In the genomic region with DNA sequence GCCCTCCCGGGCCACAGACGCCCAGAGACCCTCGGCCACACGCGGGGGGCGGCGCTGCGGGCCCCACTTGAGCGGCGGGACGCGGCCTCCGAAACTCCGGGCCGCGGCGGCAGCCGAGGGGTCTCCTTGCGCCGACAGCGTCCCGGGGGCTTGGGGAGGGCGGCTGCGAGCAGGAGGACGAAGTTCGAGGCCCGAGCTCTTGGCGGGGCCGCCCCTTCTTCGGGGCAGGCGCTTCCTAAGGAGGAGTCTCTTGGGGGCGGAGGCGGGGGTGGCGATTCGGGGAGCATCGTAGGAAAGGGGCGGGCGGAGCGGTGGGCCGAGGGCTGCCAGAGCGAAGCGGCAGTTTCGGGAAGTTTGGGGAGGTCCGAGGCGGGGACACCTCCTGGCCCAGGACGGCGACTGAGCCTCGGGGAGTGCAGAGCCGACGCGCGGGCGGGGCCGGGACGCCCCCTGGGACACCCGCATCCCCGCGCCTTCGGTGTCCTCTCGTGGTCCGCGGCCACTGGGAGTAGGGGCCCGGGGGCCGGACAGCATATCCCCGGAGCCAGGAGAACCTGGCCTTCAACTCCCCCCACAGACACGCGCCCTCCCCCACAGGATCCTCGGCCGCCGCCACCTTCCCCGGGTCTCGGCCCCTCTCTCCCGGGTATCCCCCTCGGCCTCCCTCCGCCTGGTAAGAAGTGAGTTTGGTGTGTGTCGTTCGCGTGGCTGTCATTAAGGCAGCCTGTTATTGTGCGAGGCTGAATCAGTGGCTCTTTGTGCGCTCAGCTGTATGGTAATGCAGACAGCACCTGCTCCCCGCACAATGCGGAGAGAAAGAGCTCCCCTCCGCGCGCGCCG, we compare ENCODE assay signal across 8 cellular contexts. TPM values are rescaled to one million over a fixed set of nuclear protein-coding genes. Genes with fewer than 3 reads are reported as not detected.
DNase-seq lines count a peak whose midpoint lies in the region; ATAC-seq, FAIRE-seq and TF ChIP-seq lines count a peak whose summit lies in the region.

No MANE protein-coding gene starts in this region.

- CTCF ChIA-PET in SK-N-SH (lab: Yijun Ruan, JAX) = interaction anchor here (0.6 to 6.3 kb wide), 8 partner anchors 22 to 1335 kb away, joined by 3 to 60 read pairs (median 5); no protein-coding TSS in a partner anchor

- H3F3A ChIP-seq in SK-N-SH (replicated peaks; ENCODE audit: insufficient read depth) = peaks cover 14% of the 10 kb centered on the region

- H3K9me3 ChIP-seq in SK-N-SH (no peaks in the 10 kb centered on the region), kidney (ENCODE audit: control insufficient read depth in 1 of 2, low read length in 2 of 2) (no peaks in the 10 kb centered on the region), small intestine (ENCODE audit: control insufficient read depth, low read depth) (no peaks in the 10 kb centered on the region)

- TF ChIP-seq POLR2A in GM12891 (IDR thresholded peaks at IDR 0.05; ENCODE audit: low read depth, low read length) = no peak

- no peak for TF ChIP-seq EP300 in SK-N-SH (IDR thresholded peaks at IDR 0.05; ENCODE audit: borderline replicate concordance in 1 of 2, low read depth in 1 of 2, low read length in 1 of 2)

- peaks cover 88% of the 10 kb centered on the region for H3K27me3 ChIP-seq in SK-N-SH (ENCODE audit: insufficient read depth)
- H3K27me3 ChIP-seq in small intestine (ENCODE audit: control insufficient read depth in 2 of 2, insufficient read depth in 2 of 2, low read length in 2 of 2) = peaks cover 10 to 29% of the 10 kb centered on the region in 2 donors

- TF ChIP-seq CTCF in SK-N-SH (IDR thresholded peaks at IDR 0.05) (no peak), kidney (IDR thresholded peaks at IDR 0.05; ENCODE audit: borderline replicate concordance, extremely low read depth, insufficient read depth) (no peak)

- peak overlapping the region; percentile 65; the same call in 1 of the 2 replicates for H2AFZ ChIP-seq in SK-N-SH (ENCODE audit: low read depth)

- no peaks in the 10 kb centered on the region for H3K9me2 ChIP-seq in SK-N-SH

- H3K79me2 ChIP-seq in SK-N-SH (ENCODE audit: insufficient read depth) = no peaks in the 10 kb centered on the region

- FAIRE-seq in GM12891 (lab: Jason Lieb, UNC) (peak; percentile 79), kidney (lab: Jason Lieb, UNC) (no peak), small intestine (lab: Jason Lieb, UNC) (no peak)

- H4K20me1 ChIP-seq in SK-N-SH (ENCODE audit: insufficient read depth) = no peaks in the 10 kb centered on the region

- peak overlapping the region; percentile 94 for H3K4me2 ChIP-seq in SK-N-SH

- H3K4me1 ChIP-seq in SK-N-SH (ENCODE audit: control insufficient read depth in 1 of 2, insufficient read depth in 2 of 2, low read depth in 1 of 2, low read length in 1 of 2) (peaks cover 0 to 34% of the 10 kb centered on the region in 2 experiments; a peak in 1 of 4 replicates), kidney (ENCODE audit: control insufficient read depth in 1 of 2, insufficient read depth in 1 of 2, low read depth in 1 of 2, low read length in 2 of 2) (peaks cover 0 to 35% of the 10 kb centered on the region in 2 donors), small intestine (ENCODE audit: control insufficient read depth in 2 of 2, insufficient read depth in 1 of 2, low read depth in 1 of 2, low read length in 1 of 2) (peaks cover 0 to 3% of the 10 kb centered on the region in 2 donors)

- no peak for DNase-seq in GM12891 (ENCODE audit: insufficient read length, low spot score)
- DNase-seq in LHCN-M2 (ENCODE audit: low read depth) = peak; percentile 50
- DNase-seq in SK-N-SH = peak; percentile 59
- DNase-seq in central memory CD4-positive, alpha-beta T cell = peak; percentile 32
- DNase-seq in kidney = peak; percentile 94
- DNase-seq in small intestine = no peak
- DNase-seq in NK-92 treated with Interleukin-12 subunit alpha and Interleukin-12 subunit beta, amount 100 ng/mL, for 24 hours (lab: John Stamatoyannopoulos, UW) = no peak

- intact Hi-C loops in kidney (cut with DNase I) = no loop called here

- H3K27ac ChIP-seq in SK-N-SH (ENCODE audit: low read depth in 2 of 2, low read length in 1 of 2) (no peak overlapping the region), kidney (ENCODE audit: low read depth in 2 of 2, low read length in 2 of 2) (peak overlapping the region; percentile 28 to 52), small intestine (ENCODE audit: low read depth in 1 of 2, low read length in 1 of 2) (peak overlapping the region in 1 of 2 donors; percentile 80)

- POLR2A ChIA-PET in SK-N-SH (lab: Yijun Ruan, JAX) = no interaction called here

- H3K36me3 ChIP-seq in SK-N-SH (replicated peaks in 1 of 2; ENCODE audit: control insufficient read depth in 1 of 2, insufficient read depth in 2 of 2, low read length in 1 of 2) = no peaks in the 10 kb centered on the region
- no peaks in the 10 kb centered on the region for H3K36me3 ChIP-seq in kidney (ENCODE audit: control insufficient read depth in 1 of 2, insufficient read depth in 2 of 2, low read length in 2 of 2)
- no peaks in the 10 kb centered on the region for H3K36me3 ChIP-seq in small intestine (ENCODE audit: control insufficient read depth in 2 of 2, insufficient read depth in 2 of 2, low read length in 2 of 2)

- WGBS in SK-N-SH (ENCODE audit: low lambda C conversion rate) = 3% methylated on average over 11 of the region's 87 CpGs
- WGBS in small intestine, 3 donors = 0 to 1% (median 0%) methylated on average over 69 to 87 of the region's 87 CpGs

- no peak for ATAC-seq in HG02970 (IDR thresholded peaks at IDR 0.05; ENCODE audit: low FRiP score, unreplicated experiment)

- H3K9ac ChIP-seq in SK-N-SH = no peak overlapping the region
- no peak overlapping the region for H3K9ac ChIP-seq in kidney (ENCODE audit: low read length in 2 of 2)

- TF ChIP-seq RAD21 in SK-N-SH (IDR thresholded peaks at IDR 0.05; ENCODE audit: low read length) = peak; percentile 58

- H3K4me3 ChIP-seq in SK-N-SH (ENCODE audit: low read depth in 2 of 2, low read length in 1 of 2) (peak overlapping the region; percentile 26 to 59), kidney (ENCODE audit: low read length in 2 of 2) (peak overlapping the region; percentile 34 to 35), small intestine (ENCODE audit: low read depth in 1 of 2, low read length in 2 of 2) (peak overlapping the region; percentile 12 to 66)

TF ChIP-seq in GM12891, 5 proteins besides CTCF, POLR2A, EP300 and RAD21:
- TF ChIP-seq POU2F2 (IDR thresholded peaks at IDR 0.05; ENCODE audit: low read depth, low read length) (peak; percentile 71), POLR2AphosphoS5 (IDR thresholded peaks at IDR 0.05; ENCODE audit: low read depth, low read length) (no peak)

TF ChIP-seq in SK-N-SH, 30 proteins besides CTCF, POLR2A, EP300 and RAD21:
- TF ChIP-seq PBX3 (IDR thresholded peaks at IDR 0.05) (no peak), FOXJ3 (CRISPR knock-in tag; IDR thresholded peaks at IDR 0.05) (no peak), RXRA (IDR thresholded peaks at IDR 0.05; ENCODE audit: borderline replicate concordance, low read depth) (no peak)
- TF ChIP-seq, protein P1, sequence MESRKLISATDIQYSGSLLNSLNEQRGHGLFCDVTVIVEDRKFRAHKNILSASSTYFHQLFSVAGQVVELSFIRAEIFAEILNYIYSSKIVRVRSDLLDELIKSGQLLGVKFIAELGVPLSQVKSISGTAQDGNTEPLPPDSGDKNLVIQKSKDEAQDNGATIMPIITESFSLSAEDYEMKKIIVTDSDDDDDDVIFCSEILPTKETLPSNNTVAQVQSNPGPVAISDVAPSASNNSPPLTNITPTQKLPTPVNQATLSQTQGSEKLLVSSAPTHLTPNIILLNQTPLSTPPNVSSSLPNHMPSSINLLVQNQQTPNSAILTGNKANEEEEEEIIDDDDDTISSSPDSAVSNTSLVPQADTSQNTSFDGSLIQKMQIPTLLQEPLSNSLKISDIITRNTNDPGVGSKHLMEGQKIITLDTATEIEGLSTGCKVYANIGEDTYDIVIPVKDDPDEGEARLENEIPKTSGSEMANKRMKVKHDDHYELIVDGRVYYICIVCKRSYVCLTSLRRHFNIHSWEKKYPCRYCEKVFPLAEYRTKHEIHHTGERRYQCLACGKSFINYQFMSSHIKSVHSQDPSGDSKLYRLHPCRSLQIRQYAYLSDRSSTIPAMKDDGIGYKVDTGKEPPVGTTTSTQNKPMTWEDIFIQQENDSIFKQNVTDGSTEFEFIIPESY (IDR thresholded peaks at IDR 0.05; ENCODE audit: borderline replicate concordance, low read depth) = no peak

RNA-seq across cellular contexts. Expression of gene DLL1, which starts 0.6 kb away (rescaled TPM):
- 0.37 TPM for polyA plus RNA-seq in GM12891 (2012; ENCODE audit: low read depth, missing spikeins)
- 4.7 and 9.7 TPM in 2 replicates for total RNA-seq in LHCN-M2 (2014; rRNA removed)
- polyA plus RNA-seq in LHCN-M2 (2012) = 1.6 TPM
- polyA plus RNA-seq in SK-N-SH (2012; rRNA removed) = 0.08 and 0.25 TPM in 2 replicates
- 0.18 and 0.24 TPM in 2 replicates for polyA plus RNA-seq in SK-N-SH (2012; cell fraction: cytosol; rRNA removed)
- 0.79 and 0.96 TPM in 2 replicates for polyA plus RNA-seq in SK-N-SH (2012; cell fraction: nucleus; rRNA removed)
- total RNA-seq in kidney = 11.9 TPM
- 4.5 TPM for polyA plus RNA-seq in kidney (ENCODE audit: insufficient read depth, low read depth, low replicate concordance)
- polyA plus RNA-seq in small intestine = 10 to 100 TPM in 1 of 3 donors, 1 to 10 TPM in 1, under 1 TPM in 1; 0.81 to 16.5 (median 1.8) TPM

RNA-seq across cellular contexts. Expression of gene FAM120B, which starts 15.1 kb away (rescaled TPM):
- 11.2 TPM for polyA plus RNA-seq in GM12891 (2012; ENCODE audit: low read depth, missing spikeins)
- 11.6 and 15.0 TPM in 2 replicates for total RNA-seq in LHCN-M2 (2014; rRNA removed)
- 14.4 TPM for polyA plus RNA-seq in LHCN-M2 (2012)
- polyA plus RNA-seq in SK-N-SH (2012; rRNA removed) = 7.7 and 9.6 TPM in 2 replicates
- 9.0 and 9.2 TPM in 2 replicates for polyA plus RNA-seq in SK-N-SH (2012; cell fraction: cytosol; rRNA removed)
- polyA plus RNA-seq in SK-N-SH (2012; cell fraction: nucleus; rRNA removed) = 20.5 and 22.1 TPM in 2 replicates
- 34.8 TPM for total RNA-seq in kidney
- 16.5 TPM for polyA plus RNA-seq in kidney (ENCODE audit: insufficient read depth, low read depth, low replicate concordance)
- 10 to 100 TPM in 2 of 3 donors, 1 to 10 TPM in 1; 6.5 to 11.0 (median 10.2) TPM for polyA plus RNA-seq in small intestine

Comparison
In these comparisons a context has a peak if more than half of its experiments do, and no peak if none do; other contexts are left out.
1. DNase-seq: peak in LHCN-M2 (single experiment), SK-N-SH (single experiment), central memory CD4-positive, alpha-beta T cell (single experiment) and kidney (single experiment); none in GM12891 (single experiment), small intestine (single experiment) and NK-92 treated with Interleukin-12 subunit alpha and Interleukin-12 subunit beta, amount 100 ng/mL, for 24 hours (single experiment).
2. H3K27ac ChIP-seq: peak in kidney (2 of 2); none in SK-N-SH (0 of 2).
3. Peak in every context shown above with its lines, with median percentiles within 50 percentile points of each other: H3K4me3 ChIP-seq.